Comparison of ENCODE assay signal across 25 cellular contexts in genomic region chr1:65197636-65198035, GRCh38.
"Had no signal": no experiment of that assay in that cellular context is flagged by ENCODE, and none has a peak within 500 bp of the region (broad histone marks: within the 10 kb centered on the region; RNA-seq: fewer than 3 reads in every experiment).

No MANE protein-coding gene starts in this region.

- H3K4me1 ChIP-seq: neural progenitor cell, sigmoid colon, uterus had no signal

- H3K27me3 ChIP-seq: hepatocyte, neural progenitor cell, ovary, right atrium auricular region, sigmoid colon, tibial artery, upper lobe of left lung, uterus had no signal

- ATAC-seq: lower lobe of right lung; natural killer cell treated with Interleukin-12 subunit alpha and Interleukin-12 subunit beta and Interleukin-15 and Interleukin-18, amount 100 ng/mL, for 72 hours; stimulated activated naive B cell treated with anti-CD40 and anti-IgM and Interleukin-4, amounts not matched to agents 10 μg/mL and 1 μg/mL and 100 μg/mL, for 72 hours had no signal

- H3K36me3 Mint-ChIP-seq: memory B cell; natural killer cell treated with Interleukin-12 subunit alpha and Interleukin-12 subunit beta and Interleukin-15 and Interleukin-18, amount 100 ng/mL, for 72 hours; stimulated activated naive B cell treated with anti-CD40 and anti-IgM and Interleukin-4, amounts not matched to agents 10 μg/mL and 1 μg/mL and 100 μg/mL, for 72 hours had no signal

- H3K27ac Mint-ChIP-seq: memory B cell; natural killer cell treated with Interleukin-12 subunit alpha and Interleukin-12 subunit beta and Interleukin-15 and Interleukin-18, amount 100 ng/mL, for 72 hours; neural progenitor cell; stimulated activated naive B cell treated with anti-CD40 and anti-IgM and Interleukin-4, amounts not matched to agents 10 μg/mL and 1 μg/mL and 100 μg/mL, for 72 hours had no signal

- H3K4me3 ChIP-seq: hepatocyte, left ventricle myocardium inferior, lower lobe of right lung, neural progenitor cell, ovary, right atrium auricular region, sigmoid colon, skin epidermis, tibial artery, upper lobe of left lung, uterus had no signal

- H3K36me3 ChIP-seq: lower lobe of right lung, neural progenitor cell, ovary, tibial artery, upper lobe of left lung, uterus had no signal

- H3K4me1 Mint-ChIP-seq: memory B cell; neural progenitor cell; stimulated activated naive B cell treated with anti-CD40 and anti-IgM and Interleukin-4, amounts not matched to agents 10 μg/mL and 1 μg/mL and 100 μg/mL, for 72 hours had no signal

- H3K27ac ChIP-seq: hepatocyte, left ventricle myocardium inferior, lower lobe of right lung, neural progenitor cell, ovary, right atrium auricular region, sigmoid colon, skin epidermis, upper lobe of left lung, uterus had no signal

- DNase-seq: effector CD4-positive, alpha-beta T cell; endodermal cell; erythroblast; foreskin melanocyte; head of caudate nucleus; kidney; left cardiac atrium; left ventricle myocardium inferior; lower lobe of right lung; midbrain; nucleus accumbens; ovary; sigmoid colon; stimulated activated CD4-positive, alpha-beta T cell treated with anti-CD3 and anti-CD28 coated beads, Interleukin-2, amount 100 ng/mL, for 24 hours; stimulated activated CD4-positive, alpha-beta T cell treated with anti-CD3 and anti-CD28 coated beads, Interleukin-4, amount 100 ng/mL, for 4 hours; stimulated activated naive B cell treated with anti-CD40 and anti-IgM and Interleukin-4, amounts not matched to agents 10 μg/mL and 1 μg/mL and 100 μg/mL, for 72 hours; tibial artery; upper lobe of left lung; uterus had no signal

- H3K9ac ChIP-seq: neural progenitor cell had no signal

- H3K4me3 Mint-ChIP-seq: endodermal cell; memory B cell; natural killer cell treated with Interleukin-12 subunit alpha and Interleukin-12 subunit beta and Interleukin-15 and Interleukin-18, amount 100 ng/mL, for 72 hours; neural progenitor cell; stimulated activated naive B cell treated with anti-CD40 and anti-IgM and Interleukin-4, amounts not matched to agents 10 μg/mL and 1 μg/mL and 100 μg/mL, for 72 hours had no signal

- H3K9me3 Mint-ChIP-seq: endodermal cell; memory B cell; natural killer cell treated with Interleukin-12 subunit alpha and Interleukin-12 subunit beta and Interleukin-15 and Interleukin-18, amount 100 ng/mL, for 72 hours; stimulated activated naive B cell treated with anti-CD40 and anti-IgM and Interleukin-4, amounts not matched to agents 10 μg/mL and 1 μg/mL and 100 μg/mL, for 72 hours had no signal

- H3K9me3 ChIP-seq: left ventricle myocardium inferior, lower lobe of right lung, ovary, right atrium auricular region, sigmoid colon, tibial artery, upper lobe of left lung, uterus had no signal
